Comparison of ENCODE assay signal across 1 cellular context in the genomic region with DNA sequence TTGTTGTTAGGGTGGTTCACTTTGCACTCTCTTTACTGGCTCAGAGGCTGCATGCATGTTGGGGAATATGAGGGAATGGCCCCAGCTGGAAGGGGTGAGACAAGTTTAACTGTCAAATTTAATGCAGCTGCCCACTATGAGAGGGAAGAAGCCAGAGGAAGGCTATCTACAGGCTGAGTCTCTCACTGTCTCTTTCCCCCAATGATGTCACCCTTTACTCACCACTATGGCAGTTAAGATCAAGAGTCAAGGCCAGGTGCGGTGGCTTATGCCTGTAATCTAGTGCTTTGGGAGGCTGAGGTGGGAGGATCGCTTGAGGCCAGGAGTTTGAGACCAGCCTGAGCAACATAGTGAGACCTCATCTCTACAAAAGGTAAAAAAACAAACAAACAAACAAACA.
TF ChIP-seq lines count a peak whose summit lies in the region.

No MANE protein-coding gene starts in this region.

TF ChIP-seq in HepG2, 621 proteins besides CTCF, POLR2A, EP300 and RAD21:
- TF ChIP-seq ATF7 (IDR thresholded peaks at IDR 0.05) (peak; percentile 46), ATF7 (CRISPR knock-in tag; IDR thresholded peaks at IDR 0.05) (no peak), KAT2B (IDR thresholded peaks at IDR 0.05; ENCODE audit: borderline replicate concordance, low read depth, low read length) (no peak), ZKSCAN8 (CRISPR knock-in tag; IDR thresholded peaks at IDR 0.05; ENCODE audit: borderline replicate concordance) (no peak), HOXA5 (CRISPR knock-in tag; IDR thresholded peaks at IDR 0.05) (no peak), CEBPB (IDR thresholded peaks at IDR 0.05; ENCODE audit: borderline replicate concordance, low read depth, low read length) (no peak)
- TF ChIP-seq, protein P1, sequence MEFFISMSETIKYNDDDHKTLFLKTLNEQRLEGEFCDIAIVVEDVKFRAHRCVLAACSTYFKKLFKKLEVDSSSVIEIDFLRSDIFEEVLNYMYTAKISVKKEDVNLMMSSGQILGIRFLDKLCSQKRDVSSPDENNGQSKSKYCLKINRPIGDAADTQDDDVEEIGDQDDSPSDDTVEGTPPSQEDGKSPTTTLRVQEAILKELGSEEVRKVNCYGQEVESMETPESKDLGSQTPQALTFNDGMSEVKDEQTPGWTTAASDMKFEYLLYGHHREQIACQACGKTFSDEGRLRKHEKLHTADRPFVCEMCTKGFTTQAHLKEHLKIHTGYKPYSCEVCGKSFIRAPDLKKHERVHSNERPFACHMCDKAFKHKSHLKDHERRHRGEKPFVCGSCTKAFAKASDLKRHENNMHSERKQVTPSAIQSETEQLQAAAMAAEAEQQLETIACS (CRISPR knock-in tag; IDR thresholded peaks at IDR 0.05): no peak
